Comparison of ENCODE assay signal across 8 cellular contexts in the genomic region with DNA sequence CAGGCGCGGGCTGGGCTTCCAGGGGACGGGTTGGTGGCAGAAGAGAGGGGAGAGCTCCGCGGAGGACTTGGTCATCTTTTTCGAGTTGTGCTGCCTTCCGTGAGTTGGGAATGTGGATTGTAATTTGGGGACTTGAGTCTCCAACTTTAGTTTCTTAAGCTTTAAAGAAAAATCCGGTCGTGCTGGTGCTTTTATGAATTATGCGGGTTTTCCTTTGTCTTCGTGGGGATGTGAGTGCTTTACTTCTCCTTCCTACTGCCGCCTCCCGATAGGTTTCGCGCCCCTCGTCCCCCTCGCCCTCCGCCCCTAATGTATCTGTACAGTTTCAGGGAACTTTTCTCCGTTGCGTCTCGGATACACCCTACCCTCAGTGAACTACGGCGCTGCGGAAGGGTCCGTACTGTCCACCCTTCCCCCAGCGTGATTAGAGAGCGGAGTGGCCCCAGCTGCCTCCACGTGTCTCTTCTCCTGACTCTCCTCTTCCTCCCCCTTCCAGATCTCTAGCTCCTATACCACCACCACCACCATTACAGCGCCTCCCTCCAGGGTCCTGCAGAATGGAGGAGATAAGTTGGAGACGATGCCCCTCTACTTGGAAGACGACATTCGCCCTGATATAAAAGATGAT. TPM values are rescaled to one million over a fixed set of nuclear protein-coding genes. Genes with fewer than 3 reads are reported as not detected.
DNase-seq lines count a peak whose midpoint lies in the region; ATAC-seq lines count a peak whose summit lies in the region.

No MANE protein-coding gene starts in this region.

- H3K4me1 ChIP-seq in CD4-positive, alpha-beta memory T cell (ENCODE audit: insufficient read depth, low read length) = peaks cover 14% of the 10 kb centered on the region

- H3K4me3 ChIP-seq in CD4-positive, alpha-beta memory T cell (ENCODE audit: low read length in 2 of 2) = peak overlapping the region in 1 of 2 donors; percentile 74
- peak overlapping the region; percentile 88 for H3K4me3 ChIP-seq in iPS-11a (ENCODE audit: low read depth, low read length)

- ATAC-seq in HG02938 (IDR thresholded peaks at IDR 0.05; ENCODE audit: unreplicated experiment) = peak; percentile 17
- no peak for ATAC-seq in activated naive CD8-positive, alpha-beta T cell treated with anti-CD3 and anti-CD28 coated beads, Interleukin-2, amount 10 ng/mL, durations not matched to agents 7 days and 5 days (ENCODE audit: low read depth)
- no peak for ATAC-seq in stimulated activated memory B cell treated with anti-CD40 and anti-IgM and Interleukin-4, amounts not matched to agents 10 μg/mL and 1 μg/mL and 100 μg/mL, for 72 hours
- ATAC-seq in HG03135 (IDR thresholded peaks at IDR 0.05; ENCODE audit: unreplicated experiment) = no peak
- ATAC-seq in GM19397 (IDR thresholded peaks at IDR 0.05; ENCODE audit: unreplicated experiment) = no peak
- no peak for ATAC-seq in GM18867 (IDR thresholded peaks at IDR 0.05; ENCODE audit: unreplicated experiment)

- no peaks in the 10 kb centered on the region for H3K9me3 ChIP-seq in CD4-positive, alpha-beta memory T cell (ENCODE audit: control insufficient read depth in 1 of 2, low read length in 2 of 2)

- H3K9me3 Mint-ChIP-seq in CD4-positive, alpha-beta memory T cell = no peaks in the 10 kb centered on the region
- no peaks in the 10 kb centered on the region for H3K9me3 Mint-ChIP-seq in activated naive CD8-positive, alpha-beta T cell treated with anti-CD3 and anti-CD28 coated beads, Interleukin-2, amount 10 ng/mL, durations not matched to agents 7 days and 5 days
- H3K9me3 Mint-ChIP-seq in stimulated activated memory B cell treated with anti-CD40 and anti-IgM and Interleukin-4, amounts not matched to agents 10 μg/mL and 1 μg/mL and 100 μg/mL, for 72 hours = no peaks in the 10 kb centered on the region

- peaks cover 0 to 1% of the 10 kb centered on the region in 2 donors for H3K27me3 Mint-ChIP-seq in CD4-positive, alpha-beta memory T cell
- no peaks in the 10 kb centered on the region for H3K27me3 Mint-ChIP-seq in activated naive CD8-positive, alpha-beta T cell treated with anti-CD3 and anti-CD28 coated beads, Interleukin-2, amount 10 ng/mL, durations not matched to agents 7 days and 5 days
- H3K27me3 Mint-ChIP-seq in stimulated activated memory B cell treated with anti-CD40 and anti-IgM and Interleukin-4, amounts not matched to agents 10 μg/mL and 1 μg/mL and 100 μg/mL, for 72 hours = no peaks in the 10 kb centered on the region

- POLR2A ChIA-PET in CD4-positive, alpha-beta memory T cell (lab: Charles Lee; ENCODE audit: partially characterized antibody) = interaction anchor here (0.9 to 2.4 kb wide), 4 partner anchors 23 to 50 kb away, joined by 3 to 8 read pairs (median 4); no protein-coding TSS in a partner anchor
- POLR2A ChIA-PET in activated naive CD8-positive, alpha-beta T cell treated with anti-CD3 and anti-CD28 coated beads, Interleukin-2, amount 10 ng/mL, durations not matched to agents 7 days and 5 days (lab: Charles Lee) = interaction anchor here (0.6 to 11.4 kb wide), 10 partner anchors 12 to 188 kb away, joined by 3 to 131 read pairs (median 6); partner anchors contain the start of gene HIF1AN

- H3K36me3 ChIP-seq in CD4-positive, alpha-beta memory T cell (ENCODE audit: insufficient read depth, low read length) = no peaks in the 10 kb centered on the region

- no peaks in the 10 kb centered on the region for H3K36me3 Mint-ChIP-seq in CD4-positive, alpha-beta memory T cell
- peaks cover 50% of the 10 kb centered on the region for H3K36me3 Mint-ChIP-seq in activated naive CD8-positive, alpha-beta T cell treated with anti-CD3 and anti-CD28 coated beads, Interleukin-2, amount 10 ng/mL, durations not matched to agents 7 days and 5 days
- H3K36me3 Mint-ChIP-seq in stimulated activated memory B cell treated with anti-CD40 and anti-IgM and Interleukin-4, amounts not matched to agents 10 μg/mL and 1 μg/mL and 100 μg/mL, for 72 hours = peaks cover 44% of the 10 kb centered on the region

- H3K4me1 Mint-ChIP-seq in CD4-positive, alpha-beta memory T cell = peaks cover 9 to 19% (median 15%) of the 10 kb centered on the region in 4 donors
- H3K4me1 Mint-ChIP-seq in activated naive CD8-positive, alpha-beta T cell treated with anti-CD3 and anti-CD28 coated beads, Interleukin-2, amount 10 ng/mL, durations not matched to agents 7 days and 5 days = peaks cover 44% of the 10 kb centered on the region
- peaks cover 41% of the 10 kb centered on the region for H3K4me1 Mint-ChIP-seq in stimulated activated memory B cell treated with anti-CD40 and anti-IgM and Interleukin-4, amounts not matched to agents 10 μg/mL and 1 μg/mL and 100 μg/mL, for 72 hours

- CTCF ChIA-PET in CD4-positive, alpha-beta memory T cell (lab: Charles Lee; ENCODE audit: partially characterized antibody) = interaction anchor here (1.4 to 15.8 kb wide), 5 partner anchors 9 to 188 kb away, joined by 3 to 202 read pairs (median 17); partner anchors contain the start of gene HIF1AN

- intact Hi-C loops in CD4-positive, alpha-beta memory T cell (cut with micrococcal nuclease) = loop anchor here (1.0 kb wide), 1 partner anchor 27 kb away; no protein-coding TSS in a partner anchor

- no peak for DNase-seq in CD4-positive, alpha-beta memory T cell
- no peak for DNase-seq in activated naive CD8-positive, alpha-beta T cell treated with anti-CD3 and anti-CD28 coated beads, Interleukin-2, amount 10 ng/mL, durations not matched to agents 7 days and 5 days

- no peak overlapping the region for H3K27ac ChIP-seq in CD4-positive, alpha-beta memory T cell (ENCODE audit: low read depth, low read length)

- H3K27ac Mint-ChIP-seq in CD4-positive, alpha-beta memory T cell = peak overlapping the region; percentile 32 to 91 (median 73)
- H3K27ac Mint-ChIP-seq in activated naive CD8-positive, alpha-beta T cell treated with anti-CD3 and anti-CD28 coated beads, Interleukin-2, amount 10 ng/mL, durations not matched to agents 7 days and 5 days = peak overlapping the region; percentile 75
- peak overlapping the region; percentile 82 for H3K27ac Mint-ChIP-seq in stimulated activated memory B cell treated with anti-CD40 and anti-IgM and Interleukin-4, amounts not matched to agents 10 μg/mL and 1 μg/mL and 100 μg/mL, for 72 hours

- H3K4me3 Mint-ChIP-seq in CD4-positive, alpha-beta memory T cell = peak overlapping the region; percentile 79 to 92 (median 89)
- H3K4me3 Mint-ChIP-seq in activated naive CD8-positive, alpha-beta T cell treated with anti-CD3 and anti-CD28 coated beads, Interleukin-2, amount 10 ng/mL, durations not matched to agents 7 days and 5 days = peak overlapping the region; percentile 100
- H3K4me3 Mint-ChIP-seq in stimulated activated memory B cell treated with anti-CD40 and anti-IgM and Interleukin-4, amounts not matched to agents 10 μg/mL and 1 μg/mL and 100 μg/mL, for 72 hours = peak overlapping the region; percentile 91

- H3K27me3 ChIP-seq in CD4-positive, alpha-beta memory T cell (ENCODE audit: insufficient read depth, low read length) = no peaks in the 10 kb centered on the region

RNA-seq across cellular contexts. Expression of gene SCD, which starts 0.6 kb away (rescaled TPM):
- under 1 TPM; 0.61 to 1.00 TPM for total RNA-seq in CD4-positive, alpha-beta memory T cell
- 1 to 10 TPM in 1 of 2 donors, under 1 TPM in 1; 0.77 to 1.4 TPM for polyA plus RNA-seq in CD4-positive, alpha-beta memory T cell
- total RNA-seq in activated naive CD8-positive, alpha-beta T cell treated with anti-CD3 and anti-CD28 coated beads, Interleukin-2, amount 10 ng/mL, durations not matched to agents 7 days and 5 days = 100 to 1,000 TPM; 212 to 220 TPM

RNA-seq across cellular contexts. Expression of gene PKD2L1, which starts 17.7 kb away (rescaled TPM):
- not detected for total RNA-seq in CD4-positive, alpha-beta memory T cell
- not detected for polyA plus RNA-seq in CD4-positive, alpha-beta memory T cell
- not detected for total RNA-seq in activated naive CD8-positive, alpha-beta T cell treated with anti-CD3 and anti-CD28 coated beads, Interleukin-2, amount 10 ng/mL, durations not matched to agents 7 days and 5 days

Comparison
In these comparisons a context has a peak if more than half of its experiments do, and no peak if none do; other contexts are left out.
1. RNA of gene SCD, which starts 0.6 kb away (total RNA-seq): 212 to 220 TPM in activated naive CD8-positive, alpha-beta T cell treated with anti-CD3 and anti-CD28 coated beads, Interleukin-2, amount 10 ng/mL, durations not matched to agents 7 days and 5 days; 0.61 to 1.00 TPM in CD4-positive, alpha-beta memory T cell; every median in the first group is over 100 times any median in the second.
2. Peak in every context shown above with its lines, with median percentiles within 50 percentile points of each other: H3K27ac Mint-ChIP-seq and H3K4me3 Mint-ChIP-seq.